16 cellular contexts compared by ENCODE assay signal in the genomic region with DNA sequence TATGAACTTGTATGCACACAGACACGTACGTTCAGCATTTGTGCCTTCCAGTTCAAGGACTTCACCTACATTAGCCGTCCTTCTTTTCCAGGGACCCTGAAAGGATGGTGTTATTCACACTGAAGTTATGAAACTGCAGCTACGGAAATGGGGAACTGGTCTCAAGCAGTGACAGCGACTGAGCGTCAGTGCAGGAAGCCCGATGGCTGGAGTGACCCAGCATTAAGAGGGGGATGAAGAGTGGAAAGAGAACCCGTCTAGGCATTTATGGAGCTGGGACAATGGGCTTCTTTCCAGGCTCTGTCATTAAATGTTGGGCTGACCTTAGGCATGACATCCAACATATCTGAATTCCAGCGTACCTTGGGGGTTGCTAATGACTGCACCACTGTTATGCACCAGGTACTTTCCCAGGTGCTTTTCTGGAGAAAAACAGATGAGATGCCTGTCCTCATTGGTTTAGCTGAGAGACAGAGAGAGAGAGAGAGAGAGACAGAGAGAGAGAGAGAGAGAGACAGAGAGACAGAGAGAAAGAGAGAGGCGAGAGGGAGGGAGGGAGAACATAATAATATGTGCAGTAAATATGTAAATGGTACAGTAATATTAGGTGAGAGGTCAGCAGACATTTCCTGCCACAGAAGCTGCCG.
"Had no signal": no experiment of that assay in that cellular context is flagged by ENCODE, and none has a peak within 500 bp of the region (broad histone marks: within the 10 kb centered on the region; RNA-seq: fewer than 3 reads in every experiment).

No MANE protein-coding gene starts in this region.

- ATAC-seq: effector memory CD8-positive, alpha-beta T cell; natural killer cell; stimulated activated effector memory CD8-positive, alpha-beta T cell treated with anti-CD3 and anti-CD28 coated beads, Interleukin-12 subunit alpha, Interleukin-12 subunit beta, amount 100 ng/mL, for 72 hours had no signal

- H3K36me3 Mint-ChIP-seq: brain; natural killer cell; stimulated activated effector memory CD8-positive, alpha-beta T cell treated with anti-CD3 and anti-CD28 coated beads, Interleukin-12 subunit alpha, Interleukin-12 subunit beta, amount 100 ng/mL, for 72 hours had no signal

- H3K4me3 Mint-ChIP-seq: activated CD4-positive, alpha-beta memory T cell treated with anti-CD3 and anti-CD28 coated beads, Interleukin-2, amount 10 ng/mL, durations not matched to agents 7 days and 5 days; activated T-cell treated with anti-CD3 and anti-CD28 coated beads, Interleukin-2, amount 50 U/mL, for 24 hours; brain; effector memory CD8-positive, alpha-beta T cell; natural killer cell; stimulated activated effector memory CD8-positive, alpha-beta T cell treated with anti-CD3 and anti-CD28 coated beads, Interleukin-12 subunit alpha, Interleukin-12 subunit beta, amount 100 ng/mL, for 72 hours had no signal

- H3K4me3 ChIP-seq: esophagus squamous epithelium, sigmoid colon, thoracic aorta had no signal

- H3K27me3 ChIP-seq: sigmoid colon had no signal

- H3K9me3 Mint-ChIP-seq: activated CD4-positive, alpha-beta memory T cell treated with anti-CD3 and anti-CD28 coated beads, Interleukin-2, amount 10 ng/mL, durations not matched to agents 7 days and 5 days; activated T-cell treated with anti-CD3 and anti-CD28 coated beads, Interleukin-2, amount 50 U/mL, for 24 hours; activated T-helper 2 cell treated with anti-CD3 and anti-CD28 coated beads, Interferon-gamma antibody, Interleukin-2, Interleukin-4, amounts not matched to agents 10 μg/mL and 5 μg/mL and 100 μg/mL, durations not matched to agents 14 hours and 24 hours and 36 hours; brain; effector memory CD8-positive, alpha-beta T cell; natural killer cell; stimulated activated effector memory CD8-positive, alpha-beta T cell treated with anti-CD3 and anti-CD28 coated beads, Interleukin-12 subunit alpha, Interleukin-12 subunit beta, amount 100 ng/mL, for 72 hours had no signal

- H3K27ac ChIP-seq: esophagus squamous epithelium, neutrophil, sigmoid colon, thoracic aorta, WERI-Rb-1 had no signal

- H3K36me3 ChIP-seq: esophagus squamous epithelium, neutrophil, sigmoid colon, thoracic aorta, WERI-Rb-1 had no signal

- H3K4me1 Mint-ChIP-seq: activated CD4-positive, alpha-beta memory T cell treated with anti-CD3 and anti-CD28 coated beads, Interleukin-2, amount 10 ng/mL, durations not matched to agents 7 days and 5 days; natural killer cell; stimulated activated effector memory CD8-positive, alpha-beta T cell treated with anti-CD3 and anti-CD28 coated beads, Interleukin-12 subunit alpha, Interleukin-12 subunit beta, amount 100 ng/mL, for 72 hours had no signal

- DNase-seq: activated CD4-positive, alpha-beta memory T cell treated with anti-CD3 and anti-CD28 coated beads, Interleukin-2, amount 10 ng/mL, durations not matched to agents 7 days and 5 days; activated CD4-positive, alpha-beta T cell treated with anti-CD3 and anti-CD28 coated beads for 4 hours; activated naive CD4-positive, alpha-beta T cell treated with Interleukin-2 at 50 U/mL for 16 hours; activated T-cell treated with anti-CD3 and anti-CD28 coated beads, Interleukin-2, amount 50 U/mL, for 24 hours; caudate nucleus; effector memory CD8-positive, alpha-beta T cell; esophagus squamous epithelium; natural killer cell; sigmoid colon; stimulated activated CD4-positive, alpha-beta T cell treated with anti-CD3 and anti-CD28 coated beads, Interleukin-4, amount 100 ng/mL, for 24 hours; WERI-Rb-1 had no signal

- H3K27ac Mint-ChIP-seq: activated CD4-positive, alpha-beta memory T cell treated with anti-CD3 and anti-CD28 coated beads, Interleukin-2, amount 10 ng/mL, durations not matched to agents 7 days and 5 days; activated T-cell treated with anti-CD3 and anti-CD28 coated beads, Interleukin-2, amount 50 U/mL, for 24 hours; activated T-helper 2 cell treated with anti-CD3 and anti-CD28 coated beads, Interferon-gamma antibody, Interleukin-2, Interleukin-4, amounts not matched to agents 10 μg/mL and 5 μg/mL and 100 μg/mL, durations not matched to agents 14 hours and 24 hours and 36 hours; brain; effector memory CD8-positive, alpha-beta T cell; natural killer cell; stimulated activated effector memory CD8-positive, alpha-beta T cell treated with anti-CD3 and anti-CD28 coated beads, Interleukin-12 subunit alpha, Interleukin-12 subunit beta, amount 100 ng/mL, for 72 hours had no signal

- H3K9me3 ChIP-seq: esophagus squamous epithelium, neutrophil, sigmoid colon, thoracic aorta had no signal
